ENCODE assay signal across 22 cellular contexts in the genomic region with DNA sequence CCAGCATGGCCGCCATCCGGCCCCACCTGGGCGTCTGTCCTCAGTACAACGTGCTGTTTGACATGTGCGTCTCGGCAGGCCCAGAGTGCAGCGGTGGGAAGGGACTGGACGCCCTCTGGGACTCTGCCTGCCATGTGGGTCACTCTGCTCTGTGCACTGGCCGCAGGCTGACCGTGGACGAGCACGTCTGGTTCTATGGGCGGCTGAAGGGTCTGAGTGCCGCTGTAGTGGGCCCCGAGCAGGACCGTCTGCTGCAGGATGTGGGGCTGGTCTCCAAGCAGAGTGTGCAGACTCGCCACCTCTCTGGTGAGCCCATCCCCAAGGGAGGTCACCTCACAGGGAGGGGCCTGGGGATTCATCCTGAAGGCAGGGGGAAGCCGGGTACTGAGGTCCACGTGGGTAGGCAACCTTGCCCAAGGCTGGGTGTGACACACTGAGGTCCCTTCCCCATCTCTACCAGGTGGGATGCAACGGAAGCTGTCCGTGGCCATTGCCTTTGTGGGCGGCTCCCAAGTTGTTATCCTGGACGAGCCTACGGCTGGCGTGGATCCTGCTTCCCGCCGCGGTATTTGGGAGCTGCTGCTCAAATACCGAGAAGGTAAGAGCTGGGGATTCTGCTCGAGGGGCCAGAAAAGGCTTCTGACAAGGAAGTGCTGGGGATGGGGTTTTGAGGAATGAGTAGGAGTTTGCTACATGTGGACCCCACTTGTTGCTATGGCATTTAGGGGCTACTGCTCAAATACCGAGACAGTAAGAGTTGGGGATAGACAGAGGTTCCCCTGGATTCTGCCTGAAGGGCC. TPM values are rescaled to one million over a fixed set of nuclear protein-coding genes. Genes with fewer than 3 reads are reported as not detected.
"Had no signal": no experiment of that assay in that cellular context is flagged by ENCODE, and none has a peak within 500 bp of the region (broad histone marks: within the 10 kb centered on the region; RNA-seq: fewer than 3 reads in every experiment).

No MANE protein-coding gene starts in this region.

- H3K36me3 ChIP-seq: right atrium auricular region, uterus had no signal

- DNase-seq: activated CD4-positive, alpha-beta T cell treated with anti-CD3 and anti-CD28 coated beads for 4 hours; activated CD8-positive, alpha-beta memory T cell treated with anti-CD3 and anti-CD28 coated beads for 24 hours; activated effector memory CD4-positive, alpha-beta T cell treated with Interleukin-2 at 50 U/mL for 16 hours; activated T-cell treated with anti-CD3 and anti-CD28 coated beads for 4 hours; islet precursor cell; natural killer cell; stimulated activated CD4-positive, alpha-beta T cell treated with anti-CD3 and anti-CD28 coated beads, Interleukin-15, amount 100 ng/mL, for 24 hours; stimulated activated CD4-positive, alpha-beta T cell treated with anti-CD3 and anti-CD28 coated beads, Interleukin-4, amount 100 ng/mL, for 1 hour; stimulated activated naive CD4-positive, alpha-beta T cell treated with Interleukin-2 at 50 U/mL for 16 hours; substantia nigra; uterus had no signal

- H3K4me3 Mint-ChIP-seq: natural killer cell; T-helper 1 cell treated with Interleukin-12 subunit alpha and Interleukin-12 subunit beta and Interleukin-4 antibody, amounts not matched to agents 30 μg/mL and 1 μg/mL, for 36 hours had no signal

- H3K27ac ChIP-seq: cardiac muscle cell, right atrium auricular region, tibial nerve, uterus had no signal

- H3K27me3 ChIP-seq: cardiac muscle cell, right atrium auricular region, tibial nerve, uterus had no signal

- H3K4me1 ChIP-seq: right atrium auricular region, tibial nerve, uterus had no signal

- H3K27me3 Mint-ChIP-seq: progenitor cell of endocrine pancreas had no signal

- H3K4me3 ChIP-seq: cardiac muscle cell, right atrium auricular region, tibial nerve, uterus had no signal

- ATAC-seq: natural killer cell had no signal

- H3K9me3 Mint-ChIP-seq: activated naive CD4-positive, alpha-beta T cell treated with anti-CD3 and anti-CD28 coated beads, Interleukin-2, amount 50 U/mL, for 72 hours; natural killer cell; T-helper 1 cell treated with Interleukin-12 subunit alpha and Interleukin-12 subunit beta and Interleukin-4 antibody, amounts not matched to agents 30 μg/mL and 1 μg/mL, for 36 hours had no signal

- H3K4me1 Mint-ChIP-seq: natural killer cell had no signal

- H3K27ac Mint-ChIP-seq: natural killer cell; progenitor cell of endocrine pancreas; T-helper 1 cell treated with Interleukin-12 subunit alpha and Interleukin-12 subunit beta and Interleukin-4 antibody, amounts not matched to agents 30 μg/mL and 1 μg/mL, for 36 hours had no signal

- H3K36me3 Mint-ChIP-seq: natural killer cell had no signal

- H3K9me3 ChIP-seq: uterus had no signal

RNA-seq across cellular contexts. Expression of a gene that starts 29.9 kb away (rescaled TPM):
- total RNA-seq: activated naive CD4-positive, alpha-beta T cell treated with anti-CD3 and anti-CD28 coated beads, Interleukin-2, amount 50 U/mL, for 72 hours; cardiac muscle cell; lung microvascular endothelial cell; mucosa of gallbladder; natural killer cell; omental fat pad; progenitor cell of endocrine pancreas; right atrium auricular region; skeletal muscle tissue; tibial nerve; uterus had no signal
- polyA plus RNA-seq: cardiac muscle cell, esophagus had no signal
